ENCODE assay signal across 8 cellular contexts in the genomic region with DNA sequence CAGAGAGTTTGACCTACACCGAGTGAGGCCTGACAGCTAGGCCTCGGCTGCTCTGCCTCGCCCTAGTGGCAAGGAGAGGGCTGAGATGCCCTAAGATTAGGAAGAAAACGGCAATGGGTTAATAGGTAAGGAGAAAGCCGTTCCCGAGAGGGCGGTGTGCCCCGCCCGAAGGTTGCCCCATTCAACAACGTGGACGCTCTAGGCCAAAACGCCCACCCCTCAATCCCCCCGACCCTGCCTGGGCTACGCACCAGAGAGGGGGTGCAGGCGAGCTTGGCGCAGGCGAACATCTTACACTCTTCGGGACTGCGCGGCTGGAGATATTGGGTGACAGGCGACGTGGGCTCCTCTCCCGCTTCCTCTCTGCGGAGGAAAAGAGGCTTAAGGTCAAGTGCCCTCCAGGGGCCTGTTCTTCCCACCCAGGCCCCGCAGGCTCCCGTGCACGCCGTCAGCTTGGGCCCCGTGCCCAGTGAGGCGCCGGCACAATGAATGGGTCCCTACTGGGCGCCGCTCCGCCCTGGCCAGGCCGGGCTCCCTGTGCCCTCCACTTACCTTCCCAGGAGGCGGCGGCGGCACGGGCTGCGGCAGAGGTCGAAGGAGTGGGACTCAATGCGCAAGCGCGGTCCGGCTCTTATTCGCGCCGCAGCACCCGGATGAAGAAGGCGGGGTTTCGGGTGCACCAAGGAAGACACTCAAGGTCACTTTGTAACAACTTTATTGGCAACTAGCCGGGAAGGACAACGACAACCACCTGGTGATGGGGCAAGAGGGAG. TPM values are rescaled to one million over a fixed set of nuclear protein-coding genes. Genes with fewer than 3 reads are reported as not detected.
DNase-seq lines count a peak whose midpoint lies in the region; ATAC-seq and TF ChIP-seq lines count a peak whose summit lies in the region.

A gene (minus strand): TSS at position 607 of the 773 bp plus-strand sequence. CDS start 317 bp downstream, at position 290.

- H3K9me3 Mint-ChIP-seq in activated naive CD8-positive, alpha-beta T cell (ENCODE audit: low read depth): peaks cover 7% of the 10 kb centered on the region
- H3K9me3 Mint-ChIP-seq in glutamatergic neuron (ENCODE audit: unreplicated experiment) (peaks cover 4% of the 10 kb centered on the region), osteocyte (ENCODE audit: unreplicated experiment) (peaks cover 4% of the 10 kb centered on the region)

- peak within 1 kb of the TSS; percentile 96 for H3K27ac ChIP-seq in thymus (ENCODE audit: low read depth)

- H3K4me3 Mint-ChIP-seq in activated naive CD8-positive, alpha-beta T cell: peak within 1 kb of the TSS; percentile 98
- H3K4me3 Mint-ChIP-seq in glutamatergic neuron (ENCODE audit: unreplicated experiment) (peak within 1 kb of the TSS; percentile 95), osteocyte (ENCODE audit: unreplicated experiment) (peak within 1 kb of the TSS; percentile 90)

- no peaks in the 10 kb centered on the region for H3K27me3 ChIP-seq in thymus (ENCODE audit: control insufficient read depth, insufficient read depth)

- TF ChIP-seq CTCF in GM10266 (IDR thresholded peaks at IDR 0.05; ENCODE audit: control insufficient read depth, insufficient read depth, low read depth, missing control alignments) (peak; percentile 21), glutamatergic neuron (IDR thresholded peaks at IDR 0.05; ENCODE audit: partially characterized antibody, unreplicated experiment) (no peak), osteocyte (IDR thresholded peaks at IDR 0.05) (peak; percentile 31)

- H3K4me1 ChIP-seq in thymus (ENCODE audit: control insufficient read depth, insufficient read depth, low read length): peaks cover 4% of the 10 kb centered on the region

- H3K4me1 Mint-ChIP-seq in activated naive CD8-positive, alpha-beta T cell (ENCODE audit: low read depth): peaks cover 36% of the 10 kb centered on the region
- peaks cover 7% of the 10 kb centered on the region for H3K4me1 Mint-ChIP-seq in glutamatergic neuron (ENCODE audit: low read depth, unreplicated experiment)
- peaks cover 19% of the 10 kb centered on the region for H3K4me1 Mint-ChIP-seq in osteocyte (ENCODE audit: unreplicated experiment)

- H3K27me3 Mint-ChIP-seq in activated naive CD8-positive, alpha-beta T cell: no peaks in the 10 kb centered on the region
- H3K27me3 Mint-ChIP-seq in glutamatergic neuron (ENCODE audit: unreplicated experiment) (peaks cover 9% of the 10 kb centered on the region), osteocyte (ENCODE audit: unreplicated experiment) (no peaks in the 10 kb centered on the region)

- WGBS in thymus: under 1% methylated on average over 53 of the region's 53 CpGs

- peak; percentile 92 for ATAC-seq in HG02588 (IDR thresholded peaks at IDR 0.05; ENCODE audit: unreplicated experiment)

- H3K4me3 ChIP-seq in thymus (ENCODE audit: low read length): peak within 1 kb of the TSS; percentile 84

- H3K9me3 ChIP-seq in thymus (ENCODE audit: control insufficient read depth): no peaks in the 10 kb centered on the region

- H3K36me3 ChIP-seq in thymus (ENCODE audit: control insufficient read depth, insufficient read depth): peaks cover 12% of the 10 kb centered on the region

- peak within 1 kb of the TSS; percentile 94 for H3K27ac Mint-ChIP-seq in activated naive CD8-positive, alpha-beta T cell
- peak within 1 kb of the TSS; percentile 85 for H3K27ac Mint-ChIP-seq in glutamatergic neuron (ENCODE audit: unreplicated experiment)
- H3K27ac Mint-ChIP-seq in osteocyte (ENCODE audit: unreplicated experiment): peak within 1 kb of the TSS; percentile 90

- peaks cover 11% of the 10 kb centered on the region for H3K36me3 Mint-ChIP-seq in activated naive CD8-positive, alpha-beta T cell
- H3K36me3 Mint-ChIP-seq in glutamatergic neuron (ENCODE audit: unreplicated experiment) (no peaks in the 10 kb centered on the region), osteocyte (ENCODE audit: unreplicated experiment) (peaks cover 21% of the 10 kb centered on the region)

- peak; percentile 88 for DNase-seq in GM10266 (ENCODE audit: extremely low spot score)
- peak; percentile 90 for DNase-seq in NCI-H1092 treated with DMSO at 0.1 percent for 48 hours (lab: John Stamatoyannopoulos, UW)
- DNase-seq in SKM-1 treated with dmso at 0.1 percent for 144 hours (lab: John Stamatoyannopoulos, UW; ENCODE audit: unreplicated experiment): peak; percentile 93
- peak; percentile 95 for DNase-seq in glutamatergic neuron
- DNase-seq in osteocyte (ENCODE audit: extremely low spot score, unreplicated experiment): peak; percentile 95

RNA-seq across cellular contexts. Expression of the gene that starts here (rescaled TPM):
- total RNA-seq in glutamatergic neuron (ENCODE audit: unreplicated experiment) (220 TPM), osteocyte (155 and 162 TPM in 2 replicates)
- polyA plus RNA-seq in thymus: 184 TPM

Comparison
In these comparisons a context has a peak if more than half of its experiments do, and no peak if none do; other contexts are left out.
1. Peak in every context shown above with its lines: DNase-seq, ATAC-seq, H3K4me3 ChIP-seq and H3K27ac ChIP-seq.